In the genomic region with DNA sequence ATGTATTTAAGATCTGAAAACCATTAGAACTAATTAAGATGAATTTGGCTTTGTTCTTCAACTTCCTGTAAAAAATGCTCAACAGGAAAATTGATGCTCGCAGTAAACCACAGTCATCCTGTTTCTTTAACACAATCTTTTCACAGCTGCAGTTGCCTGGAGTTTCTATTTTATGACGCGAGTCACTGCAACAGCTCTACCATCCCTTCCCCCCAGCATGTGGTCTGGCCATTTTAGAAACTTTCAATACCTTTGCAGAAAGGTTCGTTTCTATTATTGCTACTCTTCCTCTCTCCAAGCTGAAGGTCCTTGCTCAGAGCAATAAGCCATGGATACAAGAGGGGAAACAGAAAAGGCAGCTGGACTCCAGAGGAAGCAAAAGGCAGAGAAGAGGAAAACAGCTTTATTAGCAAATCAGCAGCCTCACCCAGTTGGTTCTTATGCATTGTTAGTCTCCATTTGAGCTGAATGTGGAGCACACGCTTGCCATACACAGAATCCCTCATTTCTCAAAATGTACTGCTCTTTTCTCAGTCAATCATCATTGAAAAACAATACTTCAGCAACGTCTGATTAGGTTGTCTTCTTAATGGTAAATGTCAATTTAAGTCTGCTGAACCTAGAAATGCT, we compare ENCODE assay signal across 8 cellular contexts. TPM values are rescaled to one million over a fixed set of nuclear protein-coding genes. Genes with fewer than 3 reads are reported as not detected.
A peak's percentile ranks its signal among the peaks of the same experiment; 100 is the strongest.
DNase-seq lines count a peak whose midpoint lies in the region; ATAC-seq and TF ChIP-seq lines count a peak whose summit lies in the region.

No MANE protein-coding gene starts in this region.

- H3K9me3 ChIP-seq in Loucy (ENCODE audit: insufficient read depth, low read depth, low read length) (no peaks in the 10 kb centered on the region), endodermal cell (ENCODE audit: control insufficient read depth, low read length) (no peaks in the 10 kb centered on the region), upper lobe of left lung (no peaks in the 10 kb centered on the region)

- H3K9ac ChIP-seq in Loucy (ENCODE audit: low read depth, low read length, poor library complexity, severe bottlenecking) (peak overlapping the region; percentile 82), endodermal cell (ENCODE audit: extremely low read depth, low read length, poor library complexity, severe bottlenecking) (no peak overlapping the region)

- H3K27me3 ChIP-seq in Loucy (ENCODE audit: insufficient read depth, low read length, poor library complexity, severe bottlenecking) (no peaks in the 10 kb centered on the region), endodermal cell (ENCODE audit: control insufficient read depth, insufficient read depth, low read length, poor library complexity, severe bottlenecking) (no peaks in the 10 kb centered on the region), upper lobe of left lung (no peaks in the 10 kb centered on the region)

- intact Hi-C loops in activated CD4-positive, alpha-beta T cell treated with anti-CD3 and anti-CD28 coated beads, Interleukin-2, amount 10 ng/mL, durations not matched to agents 24 days and 14 days (cut with micrococcal nuclease): loop anchor here (1.0 to 10.0 kb wide), 4 partner anchors 10 to 571 kb away; a partner anchor contains a TSS

- no peaks in the 10 kb centered on the region for H3K9me2 ChIP-seq in Loucy (replicated peaks; ENCODE audit: low read depth, low read length)

- peaks cover 53% of the 10 kb centered on the region for H3K4me1 Mint-ChIP-seq in activated CD4-positive, alpha-beta T cell treated with anti-CD3 and anti-CD28 coated beads, Interleukin-2, amount 10 ng/mL, durations not matched to agents 24 days and 14 days
- peaks cover 10% of the 10 kb centered on the region for H3K4me1 Mint-ChIP-seq in endodermal cell
- peaks cover 51 to 77% of the 10 kb centered on the region in 2 donors for H3K4me1 Mint-ChIP-seq in natural killer cell treated with Interleukin-12 subunit alpha and Interleukin-12 subunit beta and Interleukin-15 and Interleukin-18, amount 100 ng/mL, for 72 hours (ENCODE audit: low read depth in 2 of 2)

- H3K4me3 ChIP-seq in Loucy (ENCODE audit: low read length, poor library complexity, severe bottlenecking) (peak overlapping the region; percentile 76), endodermal cell (ENCODE audit: low read length) (no peak overlapping the region), upper lobe of left lung (peak overlapping the region in 2 of 4 donors; percentile 14 to 36)

- CTCF ChIA-PET in GM10248 (lab: Yijun Ruan, JAX): interaction anchor here (1.0 to 12.6 kb wide), 9 partner anchors 9 to 130 kb away, joined by 3 to 95 read pairs (median 6); no protein-coding TSS in a partner anchor

- H3K27ac ChIP-seq in endodermal cell (ENCODE audit: low read depth, low read length) (peak overlapping the region; percentile 53), upper lobe of left lung (peak overlapping the region; percentile 74 to 89 (median 84))

- H3K27ac Mint-ChIP-seq in activated CD4-positive, alpha-beta T cell treated with anti-CD3 and anti-CD28 coated beads, Interleukin-2, amount 10 ng/mL, durations not matched to agents 24 days and 14 days: peak overlapping the region; percentile 98
- H3K27ac Mint-ChIP-seq in endodermal cell: no peak overlapping the region
- peak overlapping the region; percentile 95 to 98 for H3K27ac Mint-ChIP-seq in natural killer cell treated with Interleukin-12 subunit alpha and Interleukin-12 subunit beta and Interleukin-15 and Interleukin-18, amount 100 ng/mL, for 72 hours

- H3K36me3 ChIP-seq in Loucy (ENCODE audit: insufficient read depth, low read length): no peaks in the 10 kb centered on the region
- no peaks in the 10 kb centered on the region for H3K36me3 ChIP-seq in endodermal cell (ENCODE audit: control insufficient read depth, insufficient read depth, low read length)
- no peaks in the 10 kb centered on the region for H3K36me3 ChIP-seq in upper lobe of left lung

- no peaks in the 10 kb centered on the region for H3K27me3 Mint-ChIP-seq in activated CD4-positive, alpha-beta T cell treated with anti-CD3 and anti-CD28 coated beads, Interleukin-2, amount 10 ng/mL, durations not matched to agents 24 days and 14 days
- H3K27me3 Mint-ChIP-seq in endodermal cell (ENCODE audit: insufficient read depth): peaks cover 2% of the 10 kb centered on the region
- no peaks in the 10 kb centered on the region for H3K27me3 Mint-ChIP-seq in natural killer cell treated with Interleukin-12 subunit alpha and Interleukin-12 subunit beta and Interleukin-15 and Interleukin-18, amount 100 ng/mL, for 72 hours

- H3F3A ChIP-seq in Loucy (ENCODE audit: low read depth): peaks cover 9% of the 10 kb centered on the region

- peak overlapping the region; percentile 86 for H3K4me3 Mint-ChIP-seq in activated CD4-positive, alpha-beta T cell treated with anti-CD3 and anti-CD28 coated beads, Interleukin-2, amount 10 ng/mL, durations not matched to agents 24 days and 14 days
- H3K4me3 Mint-ChIP-seq in endodermal cell: no peak overlapping the region
- H3K4me3 Mint-ChIP-seq in natural killer cell treated with Interleukin-12 subunit alpha and Interleukin-12 subunit beta and Interleukin-15 and Interleukin-18, amount 100 ng/mL, for 72 hours: peak overlapping the region; percentile 88

- peak overlapping the region; percentile 81 for H3K4me2 ChIP-seq in Loucy (ENCODE audit: low read depth, low read length, poor library complexity, severe bottlenecking)

- POLR2A ChIA-PET in GM10248 (lab: Yijun Ruan, JAX): no interaction called here

- H3K79me2 ChIP-seq in Loucy (ENCODE audit: insufficient read depth, low read length): peaks cover 92% of the 10 kb centered on the region

- 69 to 82% methylated on average over 4 to 6 of the region's 6 CpGs for WGBS in endodermal cell (ENCODE audit: insufficient coverage in 1 of 2, insufficient read length in 1 of 2), 2 experiments
- WGBS in upper lobe of left lung, 2 donors: 26 to 32% methylated on average over 6 of the region's 6 CpGs

- H3K36me3 Mint-ChIP-seq in activated CD4-positive, alpha-beta T cell treated with anti-CD3 and anti-CD28 coated beads, Interleukin-2, amount 10 ng/mL, durations not matched to agents 24 days and 14 days (ENCODE audit: low read depth): peaks cover 60% of the 10 kb centered on the region
- H3K36me3 Mint-ChIP-seq in endodermal cell (ENCODE audit: low read depth): no peaks in the 10 kb centered on the region
- peaks cover 34% of the 10 kb centered on the region for H3K36me3 Mint-ChIP-seq in natural killer cell treated with Interleukin-12 subunit alpha and Interleukin-12 subunit beta and Interleukin-15 and Interleukin-18, amount 100 ng/mL, for 72 hours

- TF ChIP-seq POLR2A in upper lobe of left lung (IDR thresholded peaks at IDR 0.05): peak in 1 of 4 donors; percentile 61

- ATAC-seq in GM21825 (IDR thresholded peaks at IDR 0.05; ENCODE audit: unreplicated experiment) (peak; percentile 63), upper lobe of left lung (ENCODE audit: low FRiP score in 2 of 2) (peak in 1 of 2 donors; percentile 71)
- peak; percentile 84 to 87 for ATAC-seq in natural killer cell treated with Interleukin-12 subunit alpha and Interleukin-12 subunit beta and Interleukin-15 and Interleukin-18, amount 100 ng/mL, for 72 hours

- H3K9me3 Mint-ChIP-seq in activated CD4-positive, alpha-beta T cell treated with anti-CD3 and anti-CD28 coated beads, Interleukin-2, amount 10 ng/mL, durations not matched to agents 24 days and 14 days: peaks cover 3% of the 10 kb centered on the region
- no peaks in the 10 kb centered on the region for H3K9me3 Mint-ChIP-seq in endodermal cell
- H3K9me3 Mint-ChIP-seq in natural killer cell treated with Interleukin-12 subunit alpha and Interleukin-12 subunit beta and Interleukin-15 and Interleukin-18, amount 100 ng/mL, for 72 hours: peaks cover 2% of the 10 kb centered on the region

- H4K20me1 ChIP-seq in Loucy (ENCODE audit: insufficient read depth, low read length, poor library complexity, severe bottlenecking): peaks cover 15% of the 10 kb centered on the region

- TF ChIP-seq CTCF in GM10248 (IDR thresholded peaks at IDR 0.05; ENCODE audit: control extremely low read depth, extremely low read depth, low read depth, missing control alignments): no peak
- no peak for TF ChIP-seq CTCF in Loucy (conservative IDR thresholded peaks at IDR 0.05; ENCODE audit: low read length)
- no peak for TF ChIP-seq CTCF in endodermal cell (conservative IDR thresholded peaks at IDR 0.05)
- no peak for TF ChIP-seq CTCF in upper lobe of left lung (IDR thresholded peaks at IDR 0.05)

- TF ChIP-seq EP300 in upper lobe of left lung (IDR thresholded peaks at IDR 0.05): no peak

- DNase-seq in GM10248 (ENCODE audit: extremely low spot score) (peak; percentile 50), endodermal cell (no peak), upper lobe of left lung (peak in 1 of 2 donors; percentile 54), NCI-H1930 (lab: John Stamatoyannopoulos, UW) (no peak)
- peak; percentile 92 for DNase-seq in activated CD4-positive, alpha-beta T cell treated with anti-CD3 and anti-CD28 coated beads, Interleukin-2, amount 10 ng/mL, durations not matched to agents 24 days and 14 days
- DNase-seq in natural killer cell treated with Interleukin-12 subunit alpha and Interleukin-12 subunit beta and Interleukin-15 and Interleukin-18, amount 100 ng/mL, for 72 hours (ENCODE audit: low spot score): peak; percentile 83

- no peak overlapping the region for H2AFZ ChIP-seq in Loucy (ENCODE audit: low read length)

- H3K4me1 ChIP-seq in Loucy (ENCODE audit: insufficient read depth, low read length, poor library complexity, severe bottlenecking) (peaks cover 83% of the 10 kb centered on the region), endodermal cell (ENCODE audit: control insufficient read depth, insufficient read depth, low read length) (peaks cover 3% of the 10 kb centered on the region), upper lobe of left lung (peaks cover 8 to 32% (median 20%) of the 10 kb centered on the region in 4 donors)

RNA-seq across cellular contexts. Expression of a gene that starts 3.9 kb away (rescaled TPM):
- total RNA-seq in activated CD4-positive, alpha-beta T cell treated with anti-CD3 and anti-CD28 coated beads, Interleukin-2, amount 10 ng/mL, durations not matched to agents 24 days and 14 days: 280 and 287 TPM in 2 replicates
- total RNA-seq in endodermal cell (10 to 100 TPM; 21.5 to 28.5 TPM), upper lobe of left lung (10 to 100 TPM; 25.1 to 79.0 (median 48.9) TPM)
- 23.5 TPM for polyA plus RNA-seq in endodermal cell (2013, experiment 1 of 2)
- polyA plus RNA-seq in endodermal cell (2013, experiment 2 of 2): 24.8 TPM
- total RNA-seq in natural killer cell treated with Interleukin-12 subunit alpha and Interleukin-12 subunit beta and Interleukin-15 and Interleukin-18, amount 100 ng/mL, for 72 hours: 100 to 1,000 TPM; 284 to 319 TPM

Comparison
In these comparisons a context has a peak if more than half of its experiments do, and no peak if none do; other contexts are left out.
1. DNase-seq: peak in GM10248 (single experiment), activated CD4-positive, alpha-beta T cell treated with anti-CD3 and anti-CD28 coated beads, Interleukin-2, amount 10 ng/mL, durations not matched to agents 24 days and 14 days (single experiment) and natural killer cell treated with Interleukin-12 subunit alpha and Interleukin-12 subunit beta and Interleukin-15 and Interleukin-18, amount 100 ng/mL, for 72 hours (single experiment); none in endodermal cell (single experiment) and NCI-H1930 (0 of 2).